Comparison of ENCODE assay signal across 1 cellular context in the genomic region with DNA sequence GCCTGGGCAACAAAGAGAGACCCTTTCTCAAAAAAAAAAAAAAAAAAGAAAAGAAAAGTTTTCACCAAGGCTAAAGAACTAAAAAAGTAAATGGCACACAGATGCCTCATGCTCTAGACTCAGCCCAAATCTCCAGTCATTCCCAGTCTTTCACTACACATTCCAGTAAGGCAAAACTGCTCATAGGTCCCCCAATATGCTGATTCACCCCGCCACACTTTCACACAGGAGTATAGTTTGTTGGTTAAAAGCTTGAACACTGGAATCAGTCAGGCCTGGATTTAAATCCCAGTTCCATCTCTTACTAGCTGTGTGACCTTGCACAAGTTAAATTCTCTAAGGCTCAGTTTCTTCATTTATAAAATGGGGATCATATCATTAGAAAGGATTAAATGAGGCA.
TF ChIP-seq lines count a peak whose summit lies in the region.

No MANE protein-coding gene starts in this region.

TF ChIP-seq in GM12878, 131 proteins besides CTCF, POLR2A, EP300 and RAD21:
- no peak for TF ChIP-seq CUX1 (IDR thresholded peaks at IDR 0.05; ENCODE audit: insufficient replicate concordance, low read depth, low read length)
- no peak for TF ChIP-seq SUZ12 (IDR thresholded peaks at IDR 0.05; ENCODE audit: unreplicated experiment)
- TF ChIP-seq KAT2A (conservative IDR thresholded peaks at IDR 0.05; ENCODE audit: control insufficient read depth, low read depth, low read length): no peak
- no peak for TF ChIP-seq HCFC1 (IDR thresholded peaks at IDR 0.05; ENCODE audit: low read length)
- no peak for TF ChIP-seq SKIL (IDR thresholded peaks at IDR 0.05; ENCODE audit: low read depth, poor library complexity, severe bottlenecking)
- TF ChIP-seq ZBTB11 (CRISPR knock-in tag; IDR thresholded peaks at IDR 0.05): no peak
- no peak for TF ChIP-seq ZNF687 (IDR thresholded peaks at IDR 0.05)
- TF ChIP-seq USF2 (IDR thresholded peaks at IDR 0.05; ENCODE audit: borderline replicate concordance, low read depth, low read length): no peak
- no peak for TF ChIP-seq CHD2 (IDR thresholded peaks at IDR 0.05; ENCODE audit: borderline replicate concordance, low read depth, low read length)
- TF ChIP-seq TAF1 (IDR thresholded peaks at IDR 0.05; ENCODE audit: borderline replicate concordance, low read depth, low read length): no peak
- TF ChIP-seq CBFB (IDR thresholded peaks at IDR 0.05; ENCODE audit: low read depth): no peak
- no peak for TF ChIP-seq MLLT1 (IDR thresholded peaks at IDR 0.05)
- TF ChIP-seq ZBED1 (IDR thresholded peaks at IDR 0.05; ENCODE audit: borderline replicate concordance): no peak
- TF ChIP-seq NR2F1 (conservative IDR thresholded peaks at IDR 0.05): no peak
- TF ChIP-seq TARDBP (IDR thresholded peaks at IDR 0.05; ENCODE audit: borderline replicate concordance): no peak
- no peak for TF ChIP-seq PBX3 (IDR thresholded peaks at IDR 0.05; ENCODE audit: insufficient replicate concordance, low read depth, low read length)
- TF ChIP-seq IRF4 (IDR thresholded peaks at IDR 0.05; ENCODE audit: low read depth, low read length): no peak
- TF ChIP-seq RELB (IDR thresholded peaks at IDR 0.05; ENCODE audit: low read depth): no peak
- TF ChIP-seq ELK1 (IDR thresholded peaks at IDR 0.05; ENCODE audit: low read depth, low read length): no peak
- no peak for TF ChIP-seq JUND (IDR thresholded peaks at IDR 0.05; ENCODE audit: low read depth, low read length)
